Comparison of ENCODE assay signal across 8 cellular contexts in genomic region chr18:48952287-48953095, GRCh38.
DNase-seq lines count a peak whose midpoint lies in the region; TF ChIP-seq lines count a peak whose summit lies in the region.

No MANE protein-coding gene starts in this region.

- no peaks in the 10 kb centered on the region for H3K27me3 Mint-ChIP-seq in T-helper 1 cell treated with Interleukin-12 subunit alpha and Interleukin-12 subunit beta and Interleukin-4 antibody, amounts not matched to agents 30 μg/mL and 1 μg/mL, for 36 hours (ENCODE audit: low read depth)

- peak overlapping the region; percentile 87 for H3K9ac ChIP-seq in iPS-18a (ENCODE audit: low read length)

- peak overlapping the region; percentile 87 for H3K27ac Mint-ChIP-seq in T-helper 1 cell treated with Interleukin-12 subunit alpha and Interleukin-12 subunit beta and Interleukin-4 antibody, amounts not matched to agents 30 μg/mL and 1 μg/mL, for 36 hours

- DNase-seq in GM12865 (ENCODE audit: low read depth) (peak; percentile 78), HCEC 1CT (peak; percentile 80), NAMALWA (ENCODE audit: low spot score) (peak; percentile 83), brain pericyte (ENCODE audit: low read depth, low spot score) (peak; percentile 61), skeletal muscle cell (ENCODE audit: low read depth) (peak; percentile 77), KBM-7 (no peak)

- H3K27ac ChIP-seq in iPS-18a (ENCODE audit: low read length), result peak overlapping the region; percentile 92

- no peaks in the 10 kb centered on the region for H3K9me3 ChIP-seq in iPS-18a (ENCODE audit: control insufficient read depth, low read depth, low read length)

- H3K4me3 ChIP-seq in GM12865 (ENCODE audit: low read depth, low read length), result peak overlapping the region; percentile 79
- H3K4me3 ChIP-seq in iPS-18a (ENCODE audit: low read length), result peak overlapping the region; percentile 78
- peak overlapping the region; percentile 54 for H3K4me3 ChIP-seq in skeletal muscle cell (ENCODE audit: low read depth, low read length)

- no peaks in the 10 kb centered on the region for H3K9me3 Mint-ChIP-seq in T-helper 1 cell treated with Interleukin-12 subunit alpha and Interleukin-12 subunit beta and Interleukin-4 antibody, amounts not matched to agents 30 μg/mL and 1 μg/mL, for 36 hours

- no peak for TF ChIP-seq CTCF in GM12865 (IDR thresholded peaks at IDR 0.05; ENCODE audit: insufficient read depth, low read depth, low read length, missing control alignments)

- H3K36me3 Mint-ChIP-seq in T-helper 1 cell treated with Interleukin-12 subunit alpha and Interleukin-12 subunit beta and Interleukin-4 antibody, amounts not matched to agents 30 μg/mL and 1 μg/mL, for 36 hours (ENCODE audit: low read depth), result peaks cover 17% of the 10 kb centered on the region

- H3K4me3 Mint-ChIP-seq in T-helper 1 cell treated with Interleukin-12 subunit alpha and Interleukin-12 subunit beta and Interleukin-4 antibody, amounts not matched to agents 30 μg/mL and 1 μg/mL, for 36 hours, result peak overlapping the region; percentile 89

- peaks cover 44% of the 10 kb centered on the region for H3K27me3 ChIP-seq in iPS-18a (ENCODE audit: control insufficient read depth, insufficient read depth, low read length)

- no peaks in the 10 kb centered on the region for H3K36me3 ChIP-seq in iPS-18a (ENCODE audit: control insufficient read depth, low read depth, low read length)

- H3K4me1 Mint-ChIP-seq in T-helper 1 cell treated with Interleukin-12 subunit alpha and Interleukin-12 subunit beta and Interleukin-4 antibody, amounts not matched to agents 30 μg/mL and 1 μg/mL, for 36 hours (ENCODE audit: low read depth), result peaks cover 29% of the 10 kb centered on the region

- in situ Hi-C loops in KBM-7 (cut with MboI; ENCODE audit: low pct_unique_long_range_greater_than_20kb, low sequenced_read_pairs), result no loop called here

- H3K4me1 ChIP-seq in iPS-18a (ENCODE audit: control insufficient read depth, low read depth, low read length), result peaks cover 27% of the 10 kb centered on the region
